In genomic region chr6:30926644-30927043, GRCh38 we compare ENCODE assay signal across 19 cellular contexts. TPM values are rescaled to one million over a fixed set of nuclear protein-coding genes. Genes with fewer than 3 reads are reported as not detected.
A peak's percentile ranks its signal among the peaks of the same experiment; 100 is the strongest.
DNase-seq lines count a peak whose midpoint lies in the region; FAIRE-seq and TF ChIP-seq lines count a peak whose summit lies in the region.
"Had no signal": no experiment of that assay in that cellular context is flagged by ENCODE, and none has a peak within 500 bp of the region (broad histone marks: within the 10 kb centered on the region; RNA-seq: fewer than 3 reads in every experiment).

No MANE protein-coding gene starts in this region.

- 86% methylated on average over 4 of the region's 4 CpGs for WGBS in hepatocyte (ENCODE audit: low lambda C conversion rate, missing lambda C conversion rate)

- peaks cover 25% of the 10 kb centered on the region for H3K36me3 Mint-ChIP-seq in T-helper 2 cell treated with Interferon-gamma antibody and Interleukin-4, amounts not matched to agents 5 μg/mL and 100 μg/mL, for 36 hours (ENCODE audit: low read depth)
- H3K36me3 Mint-ChIP-seq in activated naive CD4-positive, alpha-beta T cell treated with anti-CD3 and anti-CD28 coated beads, Interleukin-2, amount 10 ng/mL, durations not matched to agents 7 days and 5 days, result peaks cover 33% of the 10 kb centered on the region

- H3K4me3 ChIP-seq in astrocyte of the spinal cord (ENCODE audit: low read depth, low read length) (no peak overlapping the region), hepatocyte (no peak overlapping the region), skeletal muscle satellite cell (ENCODE audit: low read length) (no peak overlapping the region)
- H3K4me3 ChIP-seq: dorsolateral prefrontal cortex, SJSA1 had no signal

- H3K27me3 Mint-ChIP-seq in T-helper 2 cell treated with Interferon-gamma antibody and Interleukin-4, amounts not matched to agents 5 μg/mL and 100 μg/mL, for 36 hours (ENCODE audit: low read depth), result no peaks in the 10 kb centered on the region
- H3K27me3 Mint-ChIP-seq in activated naive CD4-positive, alpha-beta T cell treated with anti-CD3 and anti-CD28 coated beads, Interleukin-2, amount 10 ng/mL, durations not matched to agents 7 days and 5 days, result peaks cover 4% of the 10 kb centered on the region
- H3K27me3 Mint-ChIP-seq: activated naive CD8-positive, alpha-beta T cell; IgD-negative memory B cell; stimulated activated naive CD8-positive, alpha-beta T cell treated with anti-CD3 and anti-CD28 coated beads, Interleukin-15, Interleukin-2, amounts not matched to agents 100 ng/mL and 50 ng/mL, for 24 hours had no signal

- H3K36me3 ChIP-seq in hepatocyte (replicated peaks; ENCODE audit: insufficient read depth, low read depth) (no peaks in the 10 kb centered on the region), skeletal muscle satellite cell (ENCODE audit: insufficient read depth, low read length) (peaks cover 32% of the 10 kb centered on the region)

- in situ Hi-C loops in astrocyte of the spinal cord (cut with HindIII; ENCODE audit: low sequenced_read_pairs), result no loop called here
- in situ Hi-C loops in GM13976 (cut with MboI; ENCODE audit: low sequenced_read_pairs, unreplicated experiment), result no loop called here

- H3K9me3 ChIP-seq in hepatocyte (ENCODE audit: low read depth) (no peaks in the 10 kb centered on the region), skeletal muscle satellite cell (replicated peaks; ENCODE audit: low read length) (no peaks in the 10 kb centered on the region)
- H3K9me3 ChIP-seq: SJSA1 had no signal

- H3K9me2 ChIP-seq in hepatocyte (replicated peaks; ENCODE audit: insufficient read depth), result no peaks in the 10 kb centered on the region

- TF ChIP-seq POLR2A in H54 (IDR thresholded peaks at IDR 0.05; ENCODE audit: low read depth, low read length), result no peak

- no peaks in the 10 kb centered on the region for H3K4me1 Mint-ChIP-seq in T-helper 2 cell treated with Interferon-gamma antibody and Interleukin-4, amounts not matched to agents 5 μg/mL and 100 μg/mL, for 36 hours (ENCODE audit: low read depth)
- H3K4me1 Mint-ChIP-seq in activated naive CD4-positive, alpha-beta T cell treated with anti-CD3 and anti-CD28 coated beads, Interleukin-2, amount 10 ng/mL, durations not matched to agents 7 days and 5 days, result no peaks in the 10 kb centered on the region
- H3K4me1 Mint-ChIP-seq: CD14-positive monocyte had no signal

- no peaks in the 10 kb centered on the region for H3K27me3 ChIP-seq in hepatocyte
- no peaks in the 10 kb centered on the region for H3K27me3 ChIP-seq in skeletal muscle satellite cell (ENCODE audit: control insufficient read depth, insufficient read depth, low read length)
- H3K27me3 ChIP-seq: dorsolateral prefrontal cortex, SJSA1 had no signal

- H3K27ac Mint-ChIP-seq in T-helper 2 cell treated with Interferon-gamma antibody and Interleukin-4, amounts not matched to agents 5 μg/mL and 100 μg/mL, for 36 hours, result no peak overlapping the region
- H3K27ac Mint-ChIP-seq in activated naive CD4-positive, alpha-beta T cell treated with anti-CD3 and anti-CD28 coated beads, Interleukin-2, amount 10 ng/mL, durations not matched to agents 7 days and 5 days, result no peak overlapping the region
- H3K27ac Mint-ChIP-seq: activated naive CD8-positive, alpha-beta T cell; CD14-positive monocyte; HFFc6; stimulated activated naive CD8-positive, alpha-beta T cell treated with anti-CD3 and anti-CD28 coated beads, Interleukin-15, Interleukin-2, amounts not matched to agents 100 ng/mL and 50 ng/mL, for 24 hours had no signal

- no peak overlapping the region for H3K4me3 Mint-ChIP-seq in T-helper 2 cell treated with Interferon-gamma antibody and Interleukin-4, amounts not matched to agents 5 μg/mL and 100 μg/mL, for 36 hours
- H3K4me3 Mint-ChIP-seq in activated naive CD4-positive, alpha-beta T cell treated with anti-CD3 and anti-CD28 coated beads, Interleukin-2, amount 10 ng/mL, durations not matched to agents 7 days and 5 days, result no peak overlapping the region
- H3K4me3 Mint-ChIP-seq: activated naive CD8-positive, alpha-beta T cell; CD14-positive monocyte; HFFc6; stimulated activated naive CD8-positive, alpha-beta T cell treated with anti-CD3 and anti-CD28 coated beads, Interleukin-15, Interleukin-2, amounts not matched to agents 100 ng/mL and 50 ng/mL, for 24 hours had no signal

- H3K9me3 Mint-ChIP-seq in T-helper 2 cell treated with Interferon-gamma antibody and Interleukin-4, amounts not matched to agents 5 μg/mL and 100 μg/mL, for 36 hours, result peaks cover 7% of the 10 kb centered on the region
- peaks cover 3% of the 10 kb centered on the region for H3K9me3 Mint-ChIP-seq in activated naive CD4-positive, alpha-beta T cell treated with anti-CD3 and anti-CD28 coated beads, Interleukin-2, amount 10 ng/mL, durations not matched to agents 7 days and 5 days

- no peak overlapping the region for H2AFZ ChIP-seq in hepatocyte

- H4K20me1 ChIP-seq in hepatocyte (ENCODE audit: insufficient read depth, poor library complexity, severe bottlenecking), result no peaks in the 10 kb centered on the region

- H3K4me1 ChIP-seq in hepatocyte (ENCODE audit: insufficient read depth), result peaks cover 11% of the 10 kb centered on the region
- peaks cover 13% of the 10 kb centered on the region for H3K4me1 ChIP-seq in skeletal muscle satellite cell (ENCODE audit: control insufficient read depth, insufficient read depth, low read length)
- H3K4me1 ChIP-seq: SJSA1 had no signal

- TF ChIP-seq CTCF in astrocyte of the spinal cord (IDR thresholded peaks at IDR 0.05; ENCODE audit: low read depth, low read length) (no peak), hepatocyte (IDR thresholded peaks at IDR 0.05; ENCODE audit: poor library complexity) (no peak), GM13976 (IDR thresholded peaks at IDR 0.05; ENCODE audit: borderline replicate concordance, control extremely low read depth, extremely low read depth, insufficient read depth, missing control alignments) (no peak)

- no peak overlapping the region for H3K4me2 ChIP-seq in hepatocyte
- peak overlapping the region; percentile 28 for H3K4me2 ChIP-seq in skeletal muscle satellite cell (ENCODE audit: low read length)

- peak; percentile 49 for DNase-seq in H54 (ENCODE audit: insufficient read length, low spot score)
- peak; percentile 40 for DNase-seq in astrocyte of the spinal cord (ENCODE audit: low read depth, low spot score)
- peak; percentile 42 for DNase-seq in hepatocyte (ENCODE audit: low spot score)
- DNase-seq in T-helper 2 cell treated with Interferon-gamma antibody and Interleukin-4, amounts not matched to agents 5 μg/mL and 100 μg/mL, for 36 hours (ENCODE audit: low spot score), result no peak
- no peak for DNase-seq in activated naive CD4-positive, alpha-beta T cell treated with anti-CD3 and anti-CD28 coated beads, Interleukin-2, amount 10 ng/mL, durations not matched to agents 7 days and 5 days
- no peak for DNase-seq in DMS 273 treated with DMSO at 0.1 percent for 48 hours (lab: John Stamatoyannopoulos, UW)
- DNase-seq in GM13976 (ENCODE audit: low spot score), result no peak
- DNase-seq: HFFc6, NCI-H187 treated with DMSO at 0.1 percent for 48 hours, posterior cingulate gyrus had no signal

- FAIRE-seq in H54 (lab: Jason Lieb, UNC), result no peak
- FAIRE-seq: frontal cortex, GM18507 had no signal

- no peaks in the 10 kb centered on the region for H3K79me2 ChIP-seq in hepatocyte

- no peak overlapping the region for H3K9ac ChIP-seq in skeletal muscle satellite cell (ENCODE audit: low read depth, low read length)

- CTCF ChIA-PET in activated naive CD4-positive, alpha-beta T cell treated with anti-CD3 and anti-CD28 coated beads, Interleukin-2, amount 10 ng/mL, durations not matched to agents 7 days and 5 days (lab: Charles Lee), result interaction anchor here (1.0 kb wide), 1 partner anchor 153 kb away, joined by 3 read pairs; no protein-coding TSS in a partner anchor

- peak overlapping the region; percentile 66 for H3K27ac ChIP-seq in hepatocyte
- H3K27ac ChIP-seq: dorsolateral prefrontal cortex, SJSA1 had no signal

RNA-seq across cellular contexts. Expression of gene SFTA2, which starts 5.3 kb away (rescaled TPM):
- 1.1 TPM in 1 of 2 replicates, not detected in the other for total RNA-seq in hepatocyte
- 8.8 and 9.5 TPM in 2 replicates for polyA plus RNA-seq in hepatocyte
- total RNA-seq in skeletal muscle satellite cell (2012; rRNA removed), result not detected in 2 replicates
- total RNA-seq: frontal cortex, HFFc6, SJSA1 had no signal
- polyA plus RNA-seq: CD14-positive monocyte had no signal

RNA-seq across cellular contexts. Expression of gene VARS2, which starts 12.6 kb away (rescaled TPM):
- total RNA-seq in hepatocyte, result 23.1 and 36.9 TPM in 2 replicates
- 20.8 and 21.6 TPM in 2 replicates for polyA plus RNA-seq in hepatocyte
- 13.9 and 15.9 TPM in 2 replicates for total RNA-seq in skeletal muscle satellite cell (2012; rRNA removed)

RNA-seq across cellular contexts. Expression of gene MUCL3, which starts 14.1 kb away (rescaled TPM):
- total RNA-seq in hepatocyte, result 0.04 and 0.13 TPM in 2 replicates
- 0.11 and 0.34 TPM in 2 replicates for polyA plus RNA-seq in hepatocyte
- total RNA-seq in skeletal muscle satellite cell (2012; rRNA removed), result not detected in 2 replicates
- total RNA-seq: dorsolateral prefrontal cortex, frontal cortex, HFFc6, SJSA1 had no signal
- polyA plus RNA-seq: CD14-positive monocyte, IgD-negative memory B cell had no signal

RNA-seq across cellular contexts. Expression of gene GTF2H4, which starts 18.6 kb away (rescaled TPM):
- total RNA-seq in hepatocyte, result 15.2 and 26.0 TPM in 2 replicates
- polyA plus RNA-seq in hepatocyte, result 13.6 and 14.0 TPM in 2 replicates
- 6.3 and 7.0 TPM in 2 replicates for total RNA-seq in skeletal muscle satellite cell (2012; rRNA removed)

RNA-seq across cellular contexts. Expression of gene DDR1, which starts 42.3 kb away (rescaled TPM):
- 67.4 and 94.4 TPM in 2 replicates for total RNA-seq in hepatocyte
- 94.4 and 104 TPM in 2 replicates for polyA plus RNA-seq in hepatocyte
- total RNA-seq in skeletal muscle satellite cell (2012; rRNA removed), result 3.8 and 3.9 TPM in 2 replicates

Comparison
In these comparisons a context has a peak if more than half of its experiments do, and no peak if none do; other contexts are left out.
1. DNase-seq: peak in H54 (single experiment), astrocyte of the spinal cord (single experiment) and hepatocyte (single experiment); none in T-helper 2 cell treated with Interferon-gamma antibody and Interleukin-4, amounts not matched to agents 5 μg/mL and 100 μg/mL, for 36 hours (single experiment), activated naive CD4-positive, alpha-beta T cell treated with anti-CD3 and anti-CD28 coated beads, Interleukin-2, amount 10 ng/mL, durations not matched to agents 7 days and 5 days (single experiment), DMS 273 treated with DMSO at 0.1 percent for 48 hours (single experiment) and GM13976 (single experiment).